8 cellular contexts compared by ENCODE assay signal in genomic region chr19:7393934-7394508, GRCh38. TPM values are rescaled to one million over a fixed set of nuclear protein-coding genes. Genes with fewer than 3 reads are reported as not detected.
DNase-seq lines count a peak whose midpoint lies in the region; ATAC-seq and TF ChIP-seq lines count a peak whose summit lies in the region.

No MANE protein-coding gene starts in this region.

- peak overlapping the region in 3 of 4 donors; percentile 78 to 81 (median 80) for H3K27ac ChIP-seq in sigmoid colon

- H3K36me3 Mint-ChIP-seq in T-helper 17 cell (ENCODE audit: low read depth), result peaks cover 2% of the 10 kb centered on the region

- ATAC-seq in T-helper 17 cell, result no peak
- no peak for ATAC-seq in GM18907 (IDR thresholded peaks at IDR 0.05; ENCODE audit: unreplicated experiment)

- TF ChIP-seq CTCF in fibroblast of pulmonary artery (IDR thresholded peaks at IDR 0.05; ENCODE audit: low read length, missing control alignments) (no peak), sigmoid colon (IDR thresholded peaks at IDR 0.05) (no peak)

- H3K4me3 ChIP-seq in fibroblast of pulmonary artery (replicated peaks; ENCODE audit: low read depth, low read length), result peak overlapping the region; percentile 92
- H3K4me3 ChIP-seq in sigmoid colon, result peak overlapping the region; percentile 82 to 98 (median 87)

- H3K4me3 Mint-ChIP-seq in T-helper 17 cell, result peak overlapping the region; percentile 92

- no peak for TF ChIP-seq POLR2A in sigmoid colon (IDR thresholded peaks at IDR 0.05)

- peak overlapping the region; percentile 84 for H3K27ac Mint-ChIP-seq in T-helper 17 cell

- H3K4me1 Mint-ChIP-seq in T-helper 17 cell, result peaks cover 27% of the 10 kb centered on the region

- no peaks in the 10 kb centered on the region for H3K27me3 Mint-ChIP-seq in T-helper 17 cell

- H3K9ac ChIP-seq in ES-I3 (ENCODE audit: low read depth, low read length), result peak overlapping the region; percentile 83

- no peak for TF ChIP-seq EP300 in sigmoid colon (IDR thresholded peaks at IDR 0.05)

- H3K9me3 ChIP-seq in ES-I3 (ENCODE audit: control insufficient read depth, insufficient read depth, low read length), result no peaks in the 10 kb centered on the region
- H3K9me3 ChIP-seq in T-helper 17 cell (ENCODE audit: control insufficient read depth, low read length, poor library complexity, severe bottlenecking), result no peaks in the 10 kb centered on the region
- no peaks in the 10 kb centered on the region for H3K9me3 ChIP-seq in sigmoid colon

- H3K36me3 ChIP-seq in ES-I3 (ENCODE audit: insufficient read depth, low read length) (no peaks in the 10 kb centered on the region), sigmoid colon (peaks cover 0 to 29% (median 7%) of the 10 kb centered on the region in 4 donors)

- WGBS in sigmoid colon, 2 donors, result 37 to 57% methylated on average over 6 of the region's 6 CpGs

- DNase-seq in T-helper 17 cell (no peak), fibroblast of pulmonary artery (ENCODE audit: low read depth) (no peak), sigmoid colon (no peak), AML-193 (lab: John Stamatoyannopoulos, UW) (no peak), SKM-1 (lab: John Stamatoyannopoulos, UW; ENCODE audit: unreplicated experiment) (no peak), anterior cingulate cortex (lab: John Stamatoyannopoulos, UW) (no peak)

- H3K27me3 ChIP-seq in sigmoid colon, result no peaks in the 10 kb centered on the region

- intact Hi-C loops in sigmoid colon (cut with DNase I), result loop anchor here (5.0 to 10.0 kb wide), 2 partner anchors 231 to 292 kb away; partner anchors contain the start of genes PET100 and XAB2

- H3K4me1 ChIP-seq in ES-I3 (ENCODE audit: insufficient read depth, low read length) (peaks cover 17% of the 10 kb centered on the region), sigmoid colon (peaks cover 0 to 43% (median 40%) of the 10 kb centered on the region in 4 donors)

RNA-seq across cellular contexts. Expression of gene ARHGEF18, which starts 45.3 kb away (rescaled TPM):
- total RNA-seq in T-helper 17 cell (100 to 1,000 TPM; 118 to 127 TPM), sigmoid colon (10 to 100 TPM; 20.4 to 51.2 (median 36.9) TPM)
- polyA plus RNA-seq in sigmoid colon, result 10 to 100 TPM; 21.6 to 76.6 (median 55.9) TPM
